Comparison of ENCODE assay signal across 32 cellular contexts in the genomic region with DNA sequence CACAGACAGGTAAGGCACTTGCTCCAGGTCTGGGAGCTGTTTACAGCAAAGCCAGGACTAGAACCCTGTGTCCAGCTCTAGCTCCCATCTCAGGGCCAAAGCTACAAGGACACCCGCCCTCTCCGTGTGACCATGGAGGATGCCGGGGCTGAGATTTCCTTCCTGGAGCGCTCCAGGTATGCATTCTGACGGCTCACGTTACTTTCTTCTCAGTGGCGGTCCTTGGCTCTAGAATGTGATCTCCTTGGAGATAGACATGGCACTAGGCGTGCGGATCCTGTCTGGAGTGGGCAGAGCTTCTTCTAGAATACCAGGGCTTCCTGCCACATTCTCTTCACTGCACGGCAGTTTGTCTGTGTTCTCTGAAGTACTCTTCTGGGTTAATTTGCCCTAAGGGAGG.
"Had no signal": no experiment of that assay in that cellular context is flagged by ENCODE, and none has a peak within 500 bp of the region (broad histone marks: within the 10 kb centered on the region; RNA-seq: fewer than 3 reads in every experiment).

No MANE protein-coding gene starts in this region.

- H3K4me1 Mint-ChIP-seq: activated T-helper 17 cell treated with anti-CD3 and anti-CD28 coated beads, Interleukin-2, amount 50 U/mL, for 72 hours had no signal

- H3K4me3 Mint-ChIP-seq: activated B cell treated with CpG ODN at 0.5 μM for 24 hours; activated CD4-positive, alpha-beta memory T cell treated with anti-CD3 and anti-CD28 coated beads for 36 hours; activated naive CD8-positive, alpha-beta T cell treated with anti-CD3 and anti-CD28 coated beads for 36 hours; activated T-cell treated with anti-CD3 and anti-CD28 coated beads, Interleukin-2, amount 50 U/mL, for 72 hours; activated T-helper 17 cell treated with anti-CD3 and anti-CD28 coated beads, Interleukin-2, amount 50 U/mL, for 72 hours had no signal

- H3K9me3 Mint-ChIP-seq: activated B cell treated with CpG ODN at 0.5 μM for 24 hours; activated CD4-positive, alpha-beta memory T cell treated with anti-CD3 and anti-CD28 coated beads for 36 hours; activated naive CD8-positive, alpha-beta T cell treated with anti-CD3 and anti-CD28 coated beads for 36 hours; activated T-cell treated with anti-CD3 and anti-CD28 coated beads, Interleukin-2, amount 50 U/mL, for 72 hours; activated T-helper 17 cell treated with anti-CD3 and anti-CD28 coated beads, Interleukin-2, amount 50 U/mL, for 72 hours had no signal

- H3K4me3 ChIP-seq: K562, Peyer's patch, SJSA1 had no signal

- H3K27ac Mint-ChIP-seq: activated B cell treated with CpG ODN at 0.5 μM for 24 hours; activated CD4-positive, alpha-beta memory T cell treated with anti-CD3 and anti-CD28 coated beads for 36 hours; activated naive CD8-positive, alpha-beta T cell treated with anti-CD3 and anti-CD28 coated beads for 36 hours; activated T-cell treated with anti-CD3 and anti-CD28 coated beads, Interleukin-2, amount 50 U/mL, for 72 hours; activated T-helper 17 cell treated with anti-CD3 and anti-CD28 coated beads, Interleukin-2, amount 50 U/mL, for 72 hours had no signal

- DNase-seq: activated B cell treated with CpG ODN at 0.5 μM for 24 hours; activated CD4-positive, alpha-beta memory T cell treated with anti-CD3 and anti-CD28 coated beads for 36 hours; activated CD4-positive, alpha-beta T cell treated with anti-CD3 and anti-CD28 coated beads for 4 hours; activated CD4-positive, alpha-beta T cell treated with anti-CD3 and anti-CD28 coated beads, Interleukin-2, amount 50 U/mL, for 1 hour; activated CD4-positive, CD25-positive, alpha-beta regulatory T cell treated with anti-CD3 and anti-CD28 coated beads, Interleukin-2, amount 50 U/mL, for 72 hours; activated effector memory CD4-positive, alpha-beta T cell treated with anti-CD3 and anti-CD28 coated beads, Interleukin-2, amount 50 U/mL, for 16 hours; activated naive CD4-positive, alpha-beta T cell; activated naive CD4-positive, alpha-beta T cell treated with anti-CD3 and anti-CD28 coated beads, Interleukin-2, amount 50 U/mL, for 16 hours; activated naive CD8-positive, alpha-beta T cell treated with anti-CD3 and anti-CD28 coated beads for 36 hours; activated T-cell treated with anti-CD3 and anti-CD28 coated beads, Interleukin-2, amount 50 U/mL, for 1 hour; activated T-cell treated with anti-CD3 and anti-CD28 coated beads, Interleukin-2, amount 50 U/mL, for 72 hours; amniotic stem cell; aorta; brain microvascular endothelial cell; NCI-H1092 treated with DMSO at 0.1 percent for 48 hours; NCI-H1417 treated with DMSO at 0.1 percent for 48 hours; NCI-H187 treated with DMSO at 0.1 percent for 48 hours; NCI-H2081; NCI-H345; NCI-H524 treated with DMSO at 0.1 percent for 48 hours; PC-3; Peyer's patch; RPMI8226; SHP77 treated with DMSO at 0.1 percent for 48 hours; T-helper 1 cell; T-helper 2 cell; T-helper 9 cell had no signal

- ATAC-seq: activated T-cell treated with anti-CD3 and anti-CD28 coated beads, Interleukin-2, amount 50 U/mL, for 72 hours; activated T-helper 17 cell treated with anti-CD3 and anti-CD28 coated beads, Interleukin-2, amount 50 U/mL, for 72 hours; K562; PC-3; SK-N-SH treated with all-trans-retinoic acid at 6 μM for 48 hours had no signal

- H3K36me3 ChIP-seq: brain microvascular endothelial cell, Peyer's patch, SJSA1 had no signal

- H3K27ac ChIP-seq: brain microvascular endothelial cell, Peyer's patch, SJSA1, VCaP had no signal

- H3K9me3 ChIP-seq: Peyer's patch, SJSA1 had no signal

- H3K27me3 ChIP-seq: Peyer's patch, SJSA1 had no signal

- H3K36me3 Mint-ChIP-seq: activated CD4-positive, alpha-beta memory T cell treated with anti-CD3 and anti-CD28 coated beads for 36 hours; activated naive CD8-positive, alpha-beta T cell treated with anti-CD3 and anti-CD28 coated beads for 36 hours had no signal
